In the genomic region with DNA sequence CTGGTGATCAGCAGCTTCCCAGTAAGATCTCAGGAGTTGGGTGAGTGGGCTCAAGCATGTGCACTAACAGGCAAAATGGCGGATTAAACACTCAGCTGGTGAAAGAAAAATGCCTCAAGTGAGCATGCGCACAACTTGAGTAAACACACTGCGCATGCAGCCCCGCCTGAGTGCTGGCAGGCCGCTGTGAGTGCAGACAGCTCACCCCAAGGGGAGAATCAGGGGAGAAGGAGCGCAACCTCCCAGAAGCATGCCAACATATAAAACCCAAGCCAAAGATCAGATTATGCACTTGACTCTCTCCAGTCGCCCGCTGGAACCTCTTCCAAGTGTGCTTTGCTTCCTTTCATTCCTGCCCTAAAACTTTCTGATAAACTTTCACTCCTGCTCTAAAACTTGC, we compare ENCODE assay signal across 26 cellular contexts.
"Had no signal": no experiment of that assay in that cellular context is flagged by ENCODE, and none has a peak within 500 bp of the region (broad histone marks: within the 10 kb centered on the region; RNA-seq: fewer than 3 reads in every experiment).

No MANE protein-coding gene starts in this region.

- H3K36me3 ChIP-seq: stomach, suprapubic skin, thoracic aorta, thyroid gland, tibial artery, tibial nerve, transverse colon, upper lobe of left lung, upper lobe of right lung, uterus, vagina had no signal

- DNase-seq: stimulated activated CD4-positive, alpha-beta T cell treated with anti-CD3 and anti-CD28 coated beads, Interleukin-2, amount 100 ng/mL, for 48 hours; stimulated activated CD4-positive, alpha-beta T cell treated with anti-CD3 and anti-CD28 coated beads, Interleukin-4, amount 100 ng/mL, for 1 hour; stimulated activated CD4-positive, alpha-beta T cell treated with anti-CD3 and anti-CD28 coated beads, Interleukin-4, amount 100 ng/mL, for 24 hours; stimulated activated CD4-positive, alpha-beta T cell treated with anti-CD3 and anti-CD28 coated beads, Interleukin-4, amount 100 ng/mL, for 4 hours; stimulated activated CD8-positive, alpha-beta memory T cell treated with anti-CD3 and anti-CD28 coated beads, Interleukin-4, amount 100 ng/mL, for 48 hours; stimulated activated naive B cell treated with anti-CD40 and anti-IgM and Interleukin-4, amounts not matched to agents 10 μg/mL and 1 μg/mL and 100 μg/mL, for 72 hours; stimulated activated naive CD4-positive, alpha-beta T cell; stimulated activated naive CD4-positive, alpha-beta T cell treated with Interleukin-2 at 50 U/mL for 16 hours; stimulated activated naive CD8-positive, alpha-beta T cell treated with anti-CD3 and anti-CD28 coated beads, Interleukin-15, amount 100 ng/mL, for 72 hours; stimulated activated naive CD8-positive, alpha-beta T cell treated with anti-CD3 and anti-CD28 coated beads, Interleukin-15, Interleukin-2, amounts not matched to agents 100 U/mL and 50 U/mL, for 24 hours; stomach; substantia nigra; testis; thyroid gland; tibial artery; transverse colon; trophoblast cell; upper lobe of left lung; upper lobe of right lung; uterus had no signal

- H3K4me3 ChIP-seq: stomach, suprapubic skin, testis, thoracic aorta, thyroid gland, tibial artery, tibial nerve, transverse colon, upper lobe of left lung, upper lobe of right lung, uterus, vagina had no signal

- H3K4me1 ChIP-seq: stomach, suprapubic skin, testis, thyroid gland, tibial artery, tibial nerve, transverse colon, upper lobe of left lung, upper lobe of right lung, uterus, vagina had no signal

- H3K27me3 ChIP-seq: stomach, suprapubic skin, testis, thyroid gland, tibial artery, tibial nerve, transverse colon, upper lobe of left lung, upper lobe of right lung, uterus, vagina had no signal

- H3K27ac ChIP-seq: stomach, suprapubic skin, testis, thoracic aorta, thyroid gland, tibial artery, tibial nerve, transverse colon, upper lobe of left lung, upper lobe of right lung, uterus, vagina had no signal

- H3K9me3 ChIP-seq: suprapubic skin, testis, thoracic aorta, thyroid gland, transverse colon, upper lobe of right lung, uterus, vagina had no signal

- ATAC-seq: stimulated activated effector memory CD8-positive, alpha-beta T cell treated with anti-CD3 and anti-CD28 coated beads, Interleukin-12 subunit alpha, Interleukin-12 subunit beta, amount 100 ng/mL, for 72 hours; stimulated activated memory B cell treated with anti-CD40 and anti-IgM and Interleukin-4, amounts not matched to agents 10 μg/mL and 1 μg/mL and 100 μg/mL, for 72 hours; stimulated activated naive B cell treated with anti-CD40 and anti-IgM and Interleukin-4, amounts not matched to agents 10 μg/mL and 1 μg/mL and 100 μg/mL, for 72 hours; stimulated activated naive CD8-positive, alpha-beta T cell treated with anti-CD3 and anti-CD28 coated beads, Interleukin-15, amount 100 ng/mL, for 72 hours; stimulated activated naive CD8-positive, alpha-beta T cell treated with anti-CD3 and anti-CD28 coated beads, Interleukin-15, Interleukin-2, amounts not matched to agents 100 U/mL and 50 U/mL, for 24 hours; upper lobe of right lung had no signal
